In the genomic region with DNA sequence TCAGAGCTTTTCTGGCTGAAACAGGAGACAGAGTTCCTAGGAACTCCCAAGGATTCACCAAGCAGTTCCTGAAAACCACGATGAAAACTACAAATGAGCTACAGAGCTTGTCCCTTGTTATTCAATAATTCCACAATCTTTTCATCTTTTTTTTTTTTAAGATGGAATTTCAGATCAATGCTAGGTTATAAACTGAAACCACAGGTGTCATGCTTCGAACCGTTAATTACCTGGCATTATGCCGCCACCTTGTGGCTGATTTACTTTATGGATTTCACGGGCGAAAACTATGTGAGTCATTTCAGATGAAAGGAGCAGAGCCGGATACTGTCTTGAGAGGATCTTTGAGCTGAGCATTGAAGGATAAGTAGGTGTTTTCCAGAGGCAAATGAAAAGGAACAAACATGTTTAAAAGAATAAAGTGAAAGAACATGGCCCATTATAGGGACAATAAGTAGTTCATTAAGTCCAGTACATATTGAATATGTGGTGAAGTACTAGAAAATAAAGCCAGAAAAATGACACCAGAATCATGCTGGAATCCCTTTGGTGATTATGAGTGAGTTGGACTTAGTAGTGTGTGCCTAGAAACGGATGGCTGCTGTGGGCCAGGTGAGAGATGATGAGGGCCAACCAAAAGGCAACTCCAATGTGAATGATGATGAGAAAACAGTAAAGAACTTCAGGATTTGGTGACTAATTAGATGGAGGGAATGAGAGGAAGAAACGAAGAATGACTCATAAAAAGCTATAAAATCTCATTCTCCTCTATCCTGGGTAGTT, we compare ENCODE assay signal across 8 cellular contexts. TPM values are rescaled to one million over a fixed set of nuclear protein-coding genes. Genes with fewer than 3 reads are reported as not detected.
DNase-seq lines count a peak whose midpoint lies in the region; ATAC-seq and TF ChIP-seq lines count a peak whose summit lies in the region.

No MANE protein-coding gene starts in this region.

- peaks cover 57% of the 10 kb centered on the region for H3K4me1 Mint-ChIP-seq in activated naive CD8-positive, alpha-beta T cell treated with anti-CD3 and anti-CD28 coated beads, Interleukin-2, amount 50 U/mL, for 24 hours

- peaks cover 6% of the 10 kb centered on the region for H3K36me3 Mint-ChIP-seq in activated naive CD8-positive, alpha-beta T cell treated with anti-CD3 and anti-CD28 coated beads, Interleukin-2, amount 50 U/mL, for 24 hours (ENCODE audit: low read depth)

- peak overlapping the region; percentile 50 for H3K27ac Mint-ChIP-seq in activated naive CD8-positive, alpha-beta T cell treated with anti-CD3 and anti-CD28 coated beads, Interleukin-2, amount 50 U/mL, for 24 hours

- H3K4me3 Mint-ChIP-seq in activated naive CD8-positive, alpha-beta T cell treated with anti-CD3 and anti-CD28 coated beads, Interleukin-2, amount 50 U/mL, for 24 hours: no peak overlapping the region

- H3K27me3 ChIP-seq in heart right ventricle: no peaks in the 10 kb centered on the region

- no peaks in the 10 kb centered on the region for H3K9me3 ChIP-seq in heart right ventricle

- TF ChIP-seq CTCF in HFF-Myc (IDR thresholded peaks at IDR 0.05; ENCODE audit: low read depth, low read length, missing control alignments): peak; percentile 56
- peak; percentile 51 to 83 (median 71) for TF ChIP-seq CTCF in heart right ventricle (IDR thresholded peaks at IDR 0.05)

- H3K27ac ChIP-seq in heart right ventricle: peak overlapping the region in 1 of 10 donors; percentile 21

- H3K4me1 ChIP-seq in heart right ventricle: peaks cover 2 to 25% (median 9%) of the 10 kb centered on the region in 9 donors

- in situ Hi-C loops in G401 (cut with HindIII; ENCODE audit: low sequenced_read_pairs): no loop called here

- DNase-seq in G401 (ENCODE audit: low spot score): peak; percentile 88
- peak; percentile 48 for DNase-seq in HFF-Myc (ENCODE audit: extremely low read depth, low read depth)
- DNase-seq in NCI-H1417 (lab: John Stamatoyannopoulos, UW): peak; percentile 65 to 90 (median 89)
- DNase-seq in T follicular helper cell (ENCODE audit: low read depth): peak; percentile 76
- peak; percentile 81 for DNase-seq in activated naive CD8-positive, alpha-beta T cell treated with anti-CD3 and anti-CD28 coated beads, Interleukin-2, amount 50 U/mL, for 24 hours
- peak in 1 of 2 donors; percentile 67 for DNase-seq in heart right ventricle
- peak; percentile 78 for DNase-seq in retina

- H3K4me3 ChIP-seq in HFF-Myc (replicated peaks; ENCODE audit: low read depth, low read length) (no peak overlapping the region), heart right ventricle (peak overlapping the region in 2 of 10 donors; percentile 3 to 27)

- H3K9me3 Mint-ChIP-seq in activated naive CD8-positive, alpha-beta T cell treated with anti-CD3 and anti-CD28 coated beads, Interleukin-2, amount 50 U/mL, for 24 hours: no peaks in the 10 kb centered on the region

- no peaks in the 10 kb centered on the region for H3K27me3 Mint-ChIP-seq in activated naive CD8-positive, alpha-beta T cell treated with anti-CD3 and anti-CD28 coated beads, Interleukin-2, amount 50 U/mL, for 24 hours

- 14 to 15% methylated on average over 9 of the region's 9 CpGs for WGBS in heart right ventricle, 2 donors

- intact Hi-C loops in heart right ventricle (cut with DNase I): loop anchor here in 9 of 10 donors (1.0 to 5.0 kb wide), 8 partner anchors 278 to 560 kb away; no protein-coding TSS in a partner anchor

- ATAC-seq in activated naive CD8-positive, alpha-beta T cell treated with anti-CD3 and anti-CD28 coated beads, Interleukin-2, amount 50 U/mL, for 24 hours: peak; percentile 75
- peak in 7 of 8 donors; percentile 67 to 87 (median 82) for ATAC-seq in heart right ventricle
- no peak for ATAC-seq in HG02870 (IDR thresholded peaks at IDR 0.05; ENCODE audit: unreplicated experiment)

- peaks cover 0 to 44% (median 6%) of the 10 kb centered on the region in 9 donors for H3K36me3 ChIP-seq in heart right ventricle

RNA-seq across cellular contexts. Expression of gene CRYGS, which starts 3.5 kb away (rescaled TPM):
- 0.37 and 2.0 TPM in 2 replicates for total RNA-seq in G401 (2014; rRNA removed; shearing (Covaris generic))
- total RNA-seq in heart right ventricle: 1 to 10 TPM in 5 of 10 donors, under 1 TPM in 5; 0.28 to 1.6 (median 1.00) TPM
- 1 to 10 TPM; 1.2 to 8.9 TPM for polyA plus RNA-seq in heart right ventricle

RNA-seq across cellular contexts. Expression of gene TBCCD1, which starts 26.5 kb away (rescaled TPM):
- total RNA-seq in G401 (2014; rRNA removed; shearing (Covaris generic)): 27.7 and 37.1 TPM in 2 replicates
- total RNA-seq in heart right ventricle: 1 to 10 TPM; 5.6 to 7.9 (median 6.9) TPM
- 1 to 10 TPM; 3.1 to 5.7 TPM for polyA plus RNA-seq in heart right ventricle

RNA-seq across cellular contexts. Expression of gene DNAJB11, which starts 29.9 kb away (rescaled TPM):
- 41.7 and 78.6 TPM in 2 replicates for total RNA-seq in G401 (2014; rRNA removed; shearing (Covaris generic))
- total RNA-seq in heart right ventricle: 10 to 100 TPM; 17.9 to 39.9 (median 23.9) TPM
- 100 to 1,000 TPM in 1 of 2 donors, 10 to 100 TPM in 1; 36.9 to 147 TPM for polyA plus RNA-seq in heart right ventricle
